ENCODE assay signal across 23 cellular contexts in genomic region chr2:198712485-198712884, GRCh38.
"Had no signal": no experiment of that assay in that cellular context is flagged by ENCODE, and none has a peak within 500 bp of the region (broad histone marks: within the 10 kb centered on the region; RNA-seq: fewer than 3 reads in every experiment).

No MANE protein-coding gene starts in this region.

- H3K4me2 ChIP-seq: smooth muscle cell had no signal

- H3K27ac ChIP-seq: left ventricle myocardium inferior, ovary, right atrium auricular region, right lobe of liver, tibial nerve had no signal

- H3K36me3 ChIP-seq: left ventricle myocardium inferior, ovary, right atrium auricular region, right lobe of liver, tibial nerve had no signal

- H3K4me1 ChIP-seq: left ventricle myocardium inferior, right atrium auricular region, right lobe of liver, tibial nerve had no signal

- H3K4me3 Mint-ChIP-seq: mesothelial cell of epicardium; naive B cell; natural killer cell; stimulated activated memory B cell treated with anti-CD40 and anti-IgM and Interleukin-4, amounts not matched to agents 10 μg/mL and 1 μg/mL and 100 μg/mL, for 72 hours; stimulated activated naive CD8-positive, alpha-beta T cell treated with anti-CD3 and anti-CD28 coated beads, Interleukin-15, amount 100 ng/mL, for 72 hours; type B pancreatic cell had no signal

- H3K4me3 ChIP-seq: left ventricle myocardium inferior, lung, ovary, right atrium auricular region, right lobe of liver, smooth muscle cell, tibial nerve had no signal

- H3K9me3 ChIP-seq: left ventricle myocardium inferior, ovary, right atrium auricular region, right lobe of liver, tibial nerve had no signal

- ATAC-seq: natural killer cell; right lobe of liver; stimulated activated memory B cell treated with anti-CD40 and anti-IgM and Interleukin-4, amounts not matched to agents 10 μg/mL and 1 μg/mL and 100 μg/mL, for 72 hours; stimulated activated naive CD8-positive, alpha-beta T cell treated with anti-CD3 and anti-CD28 coated beads, Interleukin-15, amount 100 ng/mL, for 72 hours had no signal

- H3K9me3 Mint-ChIP-seq: stimulated activated naive CD8-positive, alpha-beta T cell treated with anti-CD3 and anti-CD28 coated beads, Interleukin-15, amount 100 ng/mL, for 72 hours; type B pancreatic cell had no signal

- H3K27me3 Mint-ChIP-seq: naive B cell; stimulated activated memory B cell treated with anti-CD40 and anti-IgM and Interleukin-4, amounts not matched to agents 10 μg/mL and 1 μg/mL and 100 μg/mL, for 72 hours; stimulated activated naive CD8-positive, alpha-beta T cell treated with anti-CD3 and anti-CD28 coated beads, Interleukin-15, amount 100 ng/mL, for 72 hours had no signal

- H3K36me3 Mint-ChIP-seq: mesothelial cell of epicardium; naive B cell; natural killer cell; stimulated activated memory B cell treated with anti-CD40 and anti-IgM and Interleukin-4, amounts not matched to agents 10 μg/mL and 1 μg/mL and 100 μg/mL, for 72 hours; type B pancreatic cell had no signal

- H3K27ac Mint-ChIP-seq: mesothelial cell of epicardium; natural killer cell; progenitor cell of endocrine pancreas; stimulated activated memory B cell treated with anti-CD40 and anti-IgM and Interleukin-4, amounts not matched to agents 10 μg/mL and 1 μg/mL and 100 μg/mL, for 72 hours; stimulated activated naive CD8-positive, alpha-beta T cell treated with anti-CD3 and anti-CD28 coated beads, Interleukin-15, amount 100 ng/mL, for 72 hours; type B pancreatic cell had no signal

- H3K4me1 Mint-ChIP-seq: mesothelial cell of epicardium; naive B cell; natural killer cell; stimulated activated memory B cell treated with anti-CD40 and anti-IgM and Interleukin-4, amounts not matched to agents 10 μg/mL and 1 μg/mL and 100 μg/mL, for 72 hours; stimulated activated naive CD8-positive, alpha-beta T cell treated with anti-CD3 and anti-CD28 coated beads, Interleukin-15, amount 100 ng/mL, for 72 hours had no signal

- DNase-seq: hypothalamus; islet precursor cell; left ventricle myocardium inferior; mesendoderm; naive B cell; natural killer cell; ovary; right lobe of liver; stimulated activated CD4-positive, alpha-beta T cell treated with anti-CD3 and anti-CD28 coated beads, Interleukin-1b, Interleukin-23, amount 100 ng/mL, for 48 hours; stimulated activated CD4-positive, alpha-beta T cell treated with anti-CD3 and anti-CD28 coated beads, Interleukin-2, amount 100 ng/mL, for 48 hours; stimulated activated CD4-positive, alpha-beta T cell treated with anti-CD3 and anti-CD28 coated beads, Interleukin-4, amount 100 ng/mL, for 4 hours; stimulated activated CD8-positive, alpha-beta memory T cell treated with anti-CD3 and anti-CD28 coated beads, Interleukin-4, amount 100 ng/mL, for 48 hours; stimulated activated naive CD4-positive, alpha-beta T cell treated with Interleukin-2 at 50 U/mL for 16 hours; stimulated activated naive CD8-positive, alpha-beta T cell treated with anti-CD3 and anti-CD28 coated beads, Interleukin-15, amount 100 ng/mL, for 72 hours; substantia nigra had no signal

- H3K27me3 ChIP-seq: ovary, right atrium auricular region, right lobe of liver, tibial nerve had no signal
